Comparison of ENCODE assay signal across 8 cellular contexts in the genomic region with DNA sequence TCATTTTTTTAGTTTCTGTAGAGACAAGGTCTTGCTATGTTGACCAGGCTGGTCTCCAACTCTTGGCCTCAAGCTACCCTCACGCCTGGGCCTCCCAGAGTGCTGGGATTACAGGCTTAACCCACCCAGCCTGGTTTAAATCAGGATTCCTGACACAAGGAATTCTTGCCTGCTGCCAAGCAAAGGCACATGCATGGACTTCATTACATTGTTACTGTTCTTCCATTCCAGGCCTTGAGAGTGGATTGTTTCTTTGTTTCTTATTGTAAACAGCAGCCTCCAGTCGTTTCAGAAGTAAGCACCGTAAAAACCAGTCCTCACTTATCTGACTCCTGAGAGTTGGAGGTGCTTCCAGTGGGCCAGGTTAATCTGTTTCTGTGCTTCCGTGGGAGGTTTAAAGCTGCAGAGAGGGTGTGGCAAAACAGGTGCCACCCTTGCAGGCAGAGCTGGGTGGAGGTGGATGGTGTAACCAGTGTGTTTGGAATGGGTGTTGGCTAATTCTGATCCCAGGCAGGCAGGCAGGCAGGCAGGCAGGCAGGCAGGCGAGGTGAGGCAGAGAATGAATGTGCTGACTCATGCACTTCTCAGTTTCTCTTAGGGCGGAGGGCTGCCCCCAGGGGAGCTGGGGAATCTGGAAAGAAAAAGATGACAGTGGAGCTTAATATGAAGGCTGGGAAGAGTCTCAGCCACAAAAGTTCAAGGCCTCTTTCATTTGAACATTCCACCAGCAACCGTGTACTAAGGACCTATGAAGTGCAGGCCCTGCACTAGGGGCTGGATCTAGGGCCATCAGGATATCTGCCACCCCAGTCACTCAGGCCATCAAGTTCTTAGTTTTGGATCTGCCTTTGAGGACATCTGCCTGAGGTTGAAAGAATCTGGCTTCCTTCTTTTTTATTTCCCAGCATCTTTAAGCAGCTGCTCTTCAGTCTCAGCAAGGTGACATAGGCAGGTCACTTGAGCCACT. TPM values are rescaled to one million over a fixed set of nuclear protein-coding genes. Genes with fewer than 3 reads are reported as not detected.
DNase-seq lines count a peak whose midpoint lies in the region; TF ChIP-seq lines count a peak whose summit lies in the region.

No MANE protein-coding gene starts in this region.

- H3K9me3 Mint-ChIP-seq in endothelial cell (ENCODE audit: unreplicated experiment), result no peaks in the 10 kb centered on the region

- peak overlapping the region; percentile 14 for H3K4me2 ChIP-seq in parathyroid adenoma (ENCODE audit: low read length)

- peaks cover 4% of the 10 kb centered on the region for H3K4me1 ChIP-seq in parathyroid adenoma

- H3K4me3 Mint-ChIP-seq in endothelial cell (ENCODE audit: unreplicated experiment), result no peak overlapping the region

- DNase-seq in EH (ENCODE audit: low read depth), result peak; percentile 73
- peak; percentile 36 for DNase-seq in NCI-H2107 treated with DMSO at 0.1 percent for 48 hours (lab: John Stamatoyannopoulos, UW; ENCODE audit: unreplicated experiment)
- DNase-seq in epithelial cell of esophagus (ENCODE audit: low read depth), result peak; percentile 99
- no peak for DNase-seq in endothelial cell (ENCODE audit: low spot score)
- DNase-seq in stimulated activated CD4-positive, alpha-beta T cell treated with anti-CD3 and anti-CD28 coated beads, Interleukin-2, amount 100 ng/mL, for 48 hours, result no peak
- no peak for DNase-seq in GM20000 (ENCODE audit: low spot score)
- no peak for DNase-seq in NCI-H774 (lab: John Stamatoyannopoulos, UW)

- H2AFZ ChIP-seq in parathyroid adenoma, result peak overlapping the region; percentile 19

- H3K4me1 Mint-ChIP-seq in endothelial cell (ENCODE audit: unreplicated experiment), result no peaks in the 10 kb centered on the region

- H3K27me3 Mint-ChIP-seq in endothelial cell (ENCODE audit: unreplicated experiment), result peaks cover 2% of the 10 kb centered on the region

- no peak overlapping the region for H3K27ac Mint-ChIP-seq in endothelial cell (ENCODE audit: unreplicated experiment)

- H3K36me3 Mint-ChIP-seq in endothelial cell (ENCODE audit: low read depth, unreplicated experiment), result no peaks in the 10 kb centered on the region

- H3K9me3 ChIP-seq in parathyroid adenoma (ENCODE audit: control insufficient read depth, low read length), result no peaks in the 10 kb centered on the region

- TF ChIP-seq CTCF in epithelial cell of esophagus (IDR thresholded peaks at IDR 0.05; ENCODE audit: insufficient read depth, low read depth, low read length, missing control alignments) (no peak), parathyroid adenoma (IDR thresholded peaks at IDR 0.05) (no peak), endothelial cell (IDR thresholded peaks at IDR 0.05; ENCODE audit: unreplicated experiment) (no peak), GM20000 (IDR thresholded peaks at IDR 0.05; ENCODE audit: extremely low read depth, missing control alignments) (no peak)

- H3K9ac ChIP-seq in parathyroid adenoma, result no peak overlapping the region

- no peaks in the 10 kb centered on the region for H3K79me2 ChIP-seq in parathyroid adenoma

- no peaks in the 10 kb centered on the region for H3K27me3 ChIP-seq in parathyroid adenoma (ENCODE audit: control insufficient read depth, insufficient read depth, low read length)

- H3K36me3 ChIP-seq in parathyroid adenoma (ENCODE audit: control insufficient read depth, insufficient read depth, low read length), result no peaks in the 10 kb centered on the region

- no peak overlapping the region for H3K27ac ChIP-seq in parathyroid adenoma

- H3K4me3 ChIP-seq in epithelial cell of esophagus (ENCODE audit: low read length) (no peak overlapping the region), parathyroid adenoma (ENCODE audit: low read depth, low read length) (no peak overlapping the region)

RNA-seq across cellular contexts. Expression of a gene that starts 37.0 kb away (rescaled TPM):
- 0.26 TPM for total RNA-seq in endothelial cell (ENCODE audit: unreplicated experiment)

RNA-seq across cellular contexts. Expression of a gene that starts 42.9 kb away (rescaled TPM):
- 7.3 TPM for total RNA-seq in endothelial cell (ENCODE audit: unreplicated experiment)

Comparison
In these comparisons a context has a peak if more than half of its experiments do, and no peak if none do; other contexts are left out.
1. DNase-seq: peak in EH (single experiment), NCI-H2107 treated with DMSO at 0.1 percent for 48 hours (single experiment) and epithelial cell of esophagus (single experiment); none in endothelial cell (single experiment), stimulated activated CD4-positive, alpha-beta T cell treated with anti-CD3 and anti-CD28 coated beads, Interleukin-2, amount 100 ng/mL, for 48 hours (0 of 2), GM20000 (single experiment) and NCI-H774 (single experiment).